ENCODE assay signal across 19 cellular contexts in the genomic region with DNA sequence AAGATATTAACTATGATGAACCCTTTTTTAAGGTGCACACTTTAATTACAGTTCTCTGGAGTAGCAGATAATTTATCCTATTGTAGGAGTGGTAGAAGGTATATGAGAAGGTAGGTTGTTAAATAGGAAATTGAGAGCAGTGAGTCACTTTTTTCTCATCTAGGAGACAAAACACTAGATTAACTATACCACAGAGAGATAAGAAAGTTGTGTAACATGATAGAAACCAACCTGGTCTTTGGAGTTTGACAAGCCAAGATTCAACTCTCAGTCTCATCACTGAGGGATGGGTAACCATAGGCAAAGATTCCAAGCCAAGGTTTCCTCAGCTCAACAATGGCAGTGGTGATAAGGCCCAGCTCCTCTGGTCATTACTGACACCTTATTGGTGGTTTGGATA.
DNase-seq lines count a peak whose midpoint lies in the region; ATAC-seq and TF ChIP-seq lines count a peak whose summit lies in the region.
"Had no signal": no experiment of that assay in that cellular context is flagged by ENCODE, and none has a peak within 500 bp of the region (broad histone marks: within the 10 kb centered on the region; RNA-seq: fewer than 3 reads in every experiment).

No MANE protein-coding gene starts in this region.

- H2BK120ac ChIP-seq in IMR-90 (ENCODE audit: low read depth, low read length) = no peak overlapping the region

- H2BK20ac ChIP-seq in IMR-90 (ENCODE audit: low read depth, low read length) = no peak overlapping the region

- POLR2A ChIA-PET in IMR-90 (lab: Charles Lee; ENCODE audit: unreplicated experiment) = no interaction called here

- no peak for TF ChIP-seq RAD21 in IMR-90 (IDR thresholded peaks at IDR 0.05; ENCODE audit: low read length)

- H3K4me1 Mint-ChIP-seq in activated naive CD4-positive, alpha-beta T cell treated with anti-CD3 and anti-CD28 coated beads, Interleukin-2, amount 10 ng/mL, durations not matched to agents 7 days and 5 days = no peaks in the 10 kb centered on the region
- no peaks in the 10 kb centered on the region for H3K4me1 Mint-ChIP-seq in chondrocyte (ENCODE audit: low read depth)
- H3K4me1 Mint-ChIP-seq: CD4-positive, alpha-beta memory T cell had no signal

- no peak overlapping the region for H2AFZ ChIP-seq in IMR-90 (replicated peaks; ENCODE audit: low read length, poor library complexity)
- H2AFZ ChIP-seq: GM23338 had no signal

- H3K9ac ChIP-seq in IMR-90 (ENCODE audit: low read depth, low read length) = no peak overlapping the region

- H3K4me3 Mint-ChIP-seq in activated naive CD4-positive, alpha-beta T cell treated with anti-CD3 and anti-CD28 coated beads, Interleukin-2, amount 10 ng/mL, durations not matched to agents 7 days and 5 days = no peak overlapping the region
- H3K4me3 Mint-ChIP-seq in chondrocyte (ENCODE audit: unreplicated experiment) = no peak overlapping the region
- H3K4me3 Mint-ChIP-seq: CD4-positive, alpha-beta memory T cell; GM23338; H9 had no signal

- no peak overlapping the region for H3K14ac ChIP-seq in IMR-90 (replicated peaks; ENCODE audit: low read depth, low read length)

- no peak overlapping the region for H3K4ac ChIP-seq in IMR-90 (ENCODE audit: low read depth, low read length)

- DNase-seq in A172 (ENCODE audit: low spot score) (peak; percentile 2), IMR-90 (peak; percentile 5), amniotic epithelial cell (ENCODE audit: low read depth) (peak; percentile 74), iris pigment epithelial cell (ENCODE audit: low read depth) (peak; percentile 38), chondrocyte (ENCODE audit: low spot score) (no peak)
- no peak for DNase-seq in activated naive CD4-positive, alpha-beta T cell treated with anti-CD3 and anti-CD28 coated beads, Interleukin-2, amount 10 ng/mL, durations not matched to agents 7 days and 5 days
- DNase-seq: 8988T; C1 segment of cervical spinal cord; Caco-2; CD4-positive, alpha-beta memory T cell; DMS153; DND-41; EL; GDM1; H9 had no signal

- dilution Hi-C loops in IMR-90 (cut with HindIII; ENCODE audit: low sequenced_read_pairs, unreplicated experiment) = no loop called here

- H3K56ac ChIP-seq in IMR-90 (ENCODE audit: extremely low read depth, insufficient read depth, low read length) = no peak overlapping the region

- TF ChIP-seq CTCF in IMR-90 (conservative IDR thresholded peaks at IDR 0.05; ENCODE audit: low read depth, low read length) = no peak
- TF ChIP-seq CTCF in chondrocyte (IDR thresholded peaks at IDR 0.05) = no peak

- no peaks in the 10 kb centered on the region for H4K20me1 ChIP-seq in IMR-90 (ENCODE audit: insufficient read depth, low read length)

- no peaks in the 10 kb centered on the region for H3K79me1 ChIP-seq in IMR-90 (ENCODE audit: low read depth in 1 of 2, low read length in 2 of 2)

- no peaks in the 10 kb centered on the region for H3K36me3 Mint-ChIP-seq in activated naive CD4-positive, alpha-beta T cell treated with anti-CD3 and anti-CD28 coated beads, Interleukin-2, amount 10 ng/mL, durations not matched to agents 7 days and 5 days
- H3K36me3 Mint-ChIP-seq in chondrocyte (ENCODE audit: low read depth) = no peaks in the 10 kb centered on the region
- H3K36me3 Mint-ChIP-seq: CD4-positive, alpha-beta memory T cell had no signal

- TF ChIP-seq POLR2A in IMR-90 (IDR thresholded peaks at IDR 0.05; ENCODE audit: low read depth, low read length) = no peak

- intact Hi-C loops in IMR-90 (cut with micrococcal nuclease) = no loop called here

- BruUV-seq in IMR-90 (replicated peaks; lab: Mats Ljungman, UMichigan) = no TSS peak

- H3K27me3 Mint-ChIP-seq in activated naive CD4-positive, alpha-beta T cell treated with anti-CD3 and anti-CD28 coated beads, Interleukin-2, amount 10 ng/mL, durations not matched to agents 7 days and 5 days = peaks cover 6% of the 10 kb centered on the region
- peaks cover 2% of the 10 kb centered on the region for H3K27me3 Mint-ChIP-seq in chondrocyte (ENCODE audit: low read depth)

- H2AK5ac ChIP-seq in IMR-90 (ENCODE audit: low read depth, low read length) = no peak overlapping the region

- no peak overlapping the region for H4K91ac ChIP-seq in IMR-90 (ENCODE audit: insufficient read depth, low read depth, low read length)

- no peak overlapping the region for H3K18ac ChIP-seq in IMR-90 (ENCODE audit: low read depth, low read length)

- ATAC-seq in IMR-90 (ENCODE audit: low read depth) (no peak), GM18909 (IDR thresholded peaks at IDR 0.05; ENCODE audit: poor library complexity, unreplicated experiment) (no peak)
- ATAC-seq: GM12878, GM23338, HCT116 had no signal

- no peak overlapping the region for H3K27ac ChIP-seq in IMR-90 (ENCODE audit: insufficient read depth, low read length)

- H3K23ac ChIP-seq in IMR-90 (ENCODE audit: low read depth, low read length) = no peak overlapping the region

- H3K9me3 Mint-ChIP-seq in activated naive CD4-positive, alpha-beta T cell treated with anti-CD3 and anti-CD28 coated beads, Interleukin-2, amount 10 ng/mL, durations not matched to agents 7 days and 5 days = no peaks in the 10 kb centered on the region
- no peaks in the 10 kb centered on the region for H3K9me3 Mint-ChIP-seq in chondrocyte (ENCODE audit: low read depth)
- H3K9me3 Mint-ChIP-seq: GM23338, H9 had no signal

- in situ Hi-C loops in IMR-90 (cut with MboI; ENCODE audit: low sequenced_read_pairs) = no loop called here

- no peaks in the 10 kb centered on the region for H3K4me1 ChIP-seq in IMR-90 (ENCODE audit: control insufficient read depth, insufficient read depth, low read length)
- H3K4me1 ChIP-seq: Caco-2 had no signal

- CTCF ChIA-PET in IMR-90 (lab: Yijun Ruan, JAX) = no interaction called here
- CTCF ChIA-PET in activated naive CD4-positive, alpha-beta T cell treated with anti-CD3 and anti-CD28 coated beads, Interleukin-2, amount 10 ng/mL, durations not matched to agents 7 days and 5 days (lab: Charles Lee) = no interaction called here

- H4K5ac ChIP-seq in IMR-90 (ENCODE audit: low read depth, low read length) = no peak overlapping the region

- no peak overlapping the region for H2BK5ac ChIP-seq in IMR-90 (ENCODE audit: low read depth, low read length, poor library complexity, severe bottlenecking)

- no peaks in the 10 kb centered on the region for H3K9me1 ChIP-seq in IMR-90 (ENCODE audit: insufficient read depth, low read length)

- no peaks in the 10 kb centered on the region for H3K36me3 ChIP-seq in IMR-90 (ENCODE audit: control insufficient read depth, insufficient read depth, low read length)

- H2AK9ac ChIP-seq in IMR-90 (replicated peaks; ENCODE audit: low read depth, low read length, poor library complexity) = no peak overlapping the region

- no peaks in the 10 kb centered on the region for H3K9me3 ChIP-seq in IMR-90 (ENCODE audit: control insufficient read depth, insufficient read depth, low read length)
- H3K9me3 ChIP-seq: Caco-2 had no signal

- H3K4me3 ChIP-seq in IMR-90 (ENCODE audit: insufficient read depth, low read depth, low read length) = no peak overlapping the region
- H3K4me3 ChIP-seq: GM12878, GM23338 had no signal

- no peak overlapping the region for H3K4me2 ChIP-seq in IMR-90 (ENCODE audit: low read depth, low read length)
- H3K4me2 ChIP-seq: GM23338 had no signal

- H2BK15ac ChIP-seq in IMR-90 (ENCODE audit: low read depth, low read length) = no peak overlapping the region

- no peak overlapping the region for H3K27ac Mint-ChIP-seq in activated naive CD4-positive, alpha-beta T cell treated with anti-CD3 and anti-CD28 coated beads, Interleukin-2, amount 10 ng/mL, durations not matched to agents 7 days and 5 days
- no peak overlapping the region for H3K27ac Mint-ChIP-seq in chondrocyte (ENCODE audit: unreplicated experiment)
- H3K27ac Mint-ChIP-seq: CD4-positive, alpha-beta memory T cell; GM23338; H9 had no signal

- H3K27me3 ChIP-seq in IMR-90 (ENCODE audit: control insufficient read depth, insufficient read depth, low read length) = no peaks in the 10 kb centered on the region

- H4K8ac ChIP-seq in IMR-90 (ENCODE audit: low read depth in 2 of 2, low read length in 2 of 2) = no peak overlapping the region

TF ChIP-seq in IMR-90, 13 proteins besides CTCF, POLR2A, EP300 and RAD21:
- TF ChIP-seq NFE2L2 (IDR thresholded peaks at IDR 0.05; ENCODE audit: low read depth, low read length) (no peak), RCOR1 (IDR thresholded peaks at IDR 0.05; ENCODE audit: insufficient replicate concordance, low read length) (no peak), SMC3 (IDR thresholded peaks at IDR 0.05; ENCODE audit: low read depth, low read length) (no peak), CHD1 (IDR thresholded peaks at IDR 0.05; ENCODE audit: low read depth, low read length) (no peak), BHLHE40 (IDR thresholded peaks at IDR 0.05; ENCODE audit: low read depth, low read length) (no peak), MXI1 (IDR thresholded peaks at IDR 0.05; ENCODE audit: borderline replicate concordance, low read depth, low read length) (no peak), USF2 (IDR thresholded peaks at IDR 0.05; ENCODE audit: low read depth, low read length) (no peak), ELK1 (IDR thresholded peaks at IDR 0.05; ENCODE audit: borderline replicate concordance, low read depth, low read length) (no peak), RFX5 (IDR thresholded peaks at IDR 0.05; ENCODE audit: low read depth, low read length) (no peak), FOS (IDR thresholded peaks at IDR 0.05; ENCODE audit: low read depth, low read length) (no peak), CEBPB (IDR thresholded peaks at IDR 0.05; ENCODE audit: low read depth, low read length) (no peak), MAZ (IDR thresholded peaks at IDR 0.05; ENCODE audit: borderline replicate concordance, low read depth, low read length) (no peak), MAFK (IDR thresholded peaks at IDR 0.05; ENCODE audit: low read depth, low read length) (no peak)
TF ChIP-seq in IMR-90: peak in this region for 0.

Comparison
In these comparisons a context has a peak if more than half of its experiments do, and no peak if none do; other contexts are left out.
1. DNase-seq: peak in A172 (single experiment), IMR-90 (single experiment), amniotic epithelial cell (single experiment) and iris pigment epithelial cell (single experiment); none in activated naive CD4-positive, alpha-beta T cell treated with anti-CD3 and anti-CD28 coated beads, Interleukin-2, amount 10 ng/mL, durations not matched to agents 7 days and 5 days (single experiment) and chondrocyte (single experiment).